ENCODE assay signal across 9 cellular contexts in the genomic region with DNA sequence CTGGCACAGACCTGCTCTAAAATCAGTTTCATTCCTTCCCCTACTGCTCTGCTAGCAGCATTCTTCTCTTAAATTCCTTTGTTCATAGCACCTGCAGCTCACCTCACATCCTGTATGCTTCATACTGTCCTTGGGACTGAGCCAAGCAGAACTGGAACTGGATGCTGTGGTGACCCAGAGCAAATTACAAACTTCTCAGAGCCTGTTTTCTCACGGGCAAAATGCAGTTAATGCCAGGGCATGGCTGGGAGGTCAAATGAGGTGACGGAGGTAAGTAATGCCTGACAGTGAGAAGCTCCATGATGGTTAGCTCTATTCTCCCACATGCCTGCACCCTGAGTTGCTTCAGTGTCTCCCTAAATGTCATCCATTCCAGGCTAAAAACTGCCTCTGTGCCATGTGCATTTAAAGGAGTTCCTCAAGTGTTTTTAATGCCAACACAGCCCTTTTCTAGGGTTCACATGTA. TPM values are rescaled to one million over a fixed set of nuclear protein-coding genes. Genes with fewer than 3 reads are reported as not detected.
DNase-seq lines count a peak whose midpoint lies in the region; ATAC-seq and TF ChIP-seq lines count a peak whose summit lies in the region.
"Had no signal": no experiment of that assay in that cellular context is flagged by ENCODE, and none has a peak within 500 bp of the region (broad histone marks: within the 10 kb centered on the region; RNA-seq: fewer than 3 reads in every experiment).

No MANE protein-coding gene starts in this region.

- no peak overlapping the region for H2AFZ ChIP-seq in PC-9
- H2AFZ ChIP-seq in GM23248, result no peak overlapping the region

- WGBS in GM23248 (ENCODE audit: low coverage in 1 of 2, low lambda C conversion rate in 2 of 2, missing lambda C conversion rate in 2 of 2), 2 experiments, result 79 to 82% methylated on average over 2 of the region's 2 CpGs

- H3K27ac ChIP-seq in PC-9, result no peak overlapping the region
- H3K27ac ChIP-seq in GM23248, result no peak overlapping the region

- in situ Hi-C loops in GM23248 (cut with MboI), result no loop called here

- peaks cover 17% of the 10 kb centered on the region for H3K36me3 Mint-ChIP-seq in activated CD8-positive, alpha-beta memory T cell treated with anti-CD3 and anti-CD28 coated beads, Interleukin-2, amount 10 ng/mL, durations not matched to agents 7 days and 5 days
- peaks cover 96% of the 10 kb centered on the region for H3K36me3 Mint-ChIP-seq in stimulated activated effector memory CD8-positive, alpha-beta T cell treated with anti-CD3 and anti-CD28 coated beads, Interleukin-12 subunit alpha, Interleukin-12 subunit beta, amount 100 ng/mL, for 72 hours

- H3F3A ChIP-seq in PC-9 (ENCODE audit: insufficient read depth, low read depth), result no peaks in the 10 kb centered on the region
- no peaks in the 10 kb centered on the region for H3F3A ChIP-seq in GM23248 (ENCODE audit: insufficient read depth)

- no peaks in the 10 kb centered on the region for H3K4me1 ChIP-seq in PC-9 (replicated peaks; ENCODE audit: insufficient read depth)
- H3K4me1 ChIP-seq in GM23248 (ENCODE audit: insufficient read depth), result no peaks in the 10 kb centered on the region

- H3K36me3 ChIP-seq in PC-9 (ENCODE audit: low read depth) (no peaks in the 10 kb centered on the region), MG63 (peaks cover 21% of the 10 kb centered on the region), GM23248 (ENCODE audit: low read depth) (peaks cover 22% of the 10 kb centered on the region)

- no peaks in the 10 kb centered on the region for H3K27me3 ChIP-seq in PC-9 (ENCODE audit: insufficient read depth, low read depth)
- no peaks in the 10 kb centered on the region for H3K27me3 ChIP-seq in MG63
- H3K27me3 ChIP-seq in GM23248 (replicated peaks; ENCODE audit: insufficient read depth), result no peaks in the 10 kb centered on the region

- H3K4me3 ChIP-seq in PC-9 (no peak overlapping the region), MG63 (no peak overlapping the region), GM23248 (no peak overlapping the region)

- no peak overlapping the region for H3K4me3 Mint-ChIP-seq in activated CD8-positive, alpha-beta memory T cell treated with anti-CD3 and anti-CD28 coated beads, Interleukin-2, amount 10 ng/mL, durations not matched to agents 7 days and 5 days
- no peak overlapping the region for H3K4me3 Mint-ChIP-seq in stimulated activated effector memory CD8-positive, alpha-beta T cell treated with anti-CD3 and anti-CD28 coated beads, Interleukin-12 subunit alpha, Interleukin-12 subunit beta, amount 100 ng/mL, for 72 hours

- no peak overlapping the region for H3K4me2 ChIP-seq in PC-9
- H3K4me2 ChIP-seq in GM23248 (ENCODE audit: unreplicated experiment), result no peak overlapping the region

- CTCF ChIA-PET in activated CD8-positive, alpha-beta memory T cell treated with anti-CD3 and anti-CD28 coated beads, Interleukin-2, amount 10 ng/mL, durations not matched to agents 7 days and 5 days (lab: Charles Lee), result interaction anchor here (1.3 kb wide), 1 partner anchor 22 kb away, joined by 4 read pairs; no protein-coding TSS in a partner anchor
- CTCF ChIA-PET in PC-9 (lab: Charles Lee), result no interaction called here

- no peaks in the 10 kb centered on the region for H3K27me3 Mint-ChIP-seq in activated CD8-positive, alpha-beta memory T cell treated with anti-CD3 and anti-CD28 coated beads, Interleukin-2, amount 10 ng/mL, durations not matched to agents 7 days and 5 days

- no peaks in the 10 kb centered on the region for H3K9me3 ChIP-seq in PC-9 (ENCODE audit: insufficient read depth, low read depth)
- no peaks in the 10 kb centered on the region for H3K9me3 ChIP-seq in MG63
- H3K9me3 ChIP-seq in GM23248 (ENCODE audit: low read depth), result no peaks in the 10 kb centered on the region

- no TSS peak for BruUV-seq in PC-9 (replicated peaks; lab: Mats Ljungman, UMichigan)

- no peaks in the 10 kb centered on the region for H3K9me3 Mint-ChIP-seq in activated CD8-positive, alpha-beta memory T cell treated with anti-CD3 and anti-CD28 coated beads, Interleukin-2, amount 10 ng/mL, durations not matched to agents 7 days and 5 days (ENCODE audit: low read depth)
- no peaks in the 10 kb centered on the region for H3K9me3 Mint-ChIP-seq in stimulated activated effector memory CD8-positive, alpha-beta T cell treated with anti-CD3 and anti-CD28 coated beads, Interleukin-12 subunit alpha, Interleukin-12 subunit beta, amount 100 ng/mL, for 72 hours

- no peak for ATAC-seq in activated CD8-positive, alpha-beta memory T cell treated with anti-CD3 and anti-CD28 coated beads, Interleukin-2, amount 10 ng/mL, durations not matched to agents 7 days and 5 days
- peak; percentile 82 for ATAC-seq in HG02884 (IDR thresholded peaks at IDR 0.05; ENCODE audit: unreplicated experiment)
- no peak for ATAC-seq in stimulated activated effector memory CD8-positive, alpha-beta T cell treated with anti-CD3 and anti-CD28 coated beads, Interleukin-12 subunit alpha, Interleukin-12 subunit beta, amount 100 ng/mL, for 72 hours

- H3K79me2 ChIP-seq in PC-9 (ENCODE audit: low read depth) (no peaks in the 10 kb centered on the region), GM23248 (ENCODE audit: insufficient read depth) (no peaks in the 10 kb centered on the region)

- POLR2A ChIA-PET in PC-9 (lab: Charles Lee; ENCODE audit: unreplicated experiment), result interaction anchor here (0.5 to 1.2 kb wide), 3 partner anchors 30 to 246 kb away, joined by 5 to 6 read pairs (median 6); a partner anchor contains a TSS

- H3K9me2 ChIP-seq in PC-9 (ENCODE audit: insufficient read depth), result no peaks in the 10 kb centered on the region
- no peaks in the 10 kb centered on the region for H3K9me2 ChIP-seq in GM23248 (ENCODE audit: insufficient read depth)

- no peak for DNase-seq in activated CD8-positive, alpha-beta memory T cell treated with anti-CD3 and anti-CD28 coated beads, Interleukin-2, amount 10 ng/mL, durations not matched to agents 7 days and 5 days
- DNase-seq in activated CD8-positive, alpha-beta memory T cell treated with anti-CD3 and anti-CD28 coated beads, Interleukin-2, amount 50 U/mL, for 48 hours, result no peak
- DNase-seq in PC-9 (peak; percentile 31 to 38), MG63 (no peak), GM23248 (no peak), NOMO-1 treated with DMSO at 0.1 percent for 48 hours (lab: John Stamatoyannopoulos, UW; ENCODE audit: unreplicated experiment) (no peak)
- DNase-seq in stimulated activated effector memory CD8-positive, alpha-beta T cell treated with anti-CD3 and anti-CD28 coated beads, Interleukin-12 subunit alpha, Interleukin-12 subunit beta, amount 100 ng/mL, for 72 hours (ENCODE audit: low spot score in 2 of 2), result no peak
- DNase-seq: NCI-H526 treated with DMSO at 0.1 percent for 48 hours had no signal

- H4K20me1 ChIP-seq in PC-9 (ENCODE audit: insufficient read depth), result no peaks in the 10 kb centered on the region
- no peaks in the 10 kb centered on the region for H4K20me1 ChIP-seq in GM23248 (ENCODE audit: insufficient read depth)

- intact Hi-C loops in PC-9 (cut with micrococcal nuclease; ENCODE audit: unreplicated experiment), result no loop called here

- peak overlapping the region; percentile 14 for H3K27ac Mint-ChIP-seq in activated CD8-positive, alpha-beta memory T cell treated with anti-CD3 and anti-CD28 coated beads, Interleukin-2, amount 10 ng/mL, durations not matched to agents 7 days and 5 days
- peak overlapping the region; percentile 71 for H3K27ac Mint-ChIP-seq in stimulated activated effector memory CD8-positive, alpha-beta T cell treated with anti-CD3 and anti-CD28 coated beads, Interleukin-12 subunit alpha, Interleukin-12 subunit beta, amount 100 ng/mL, for 72 hours

- H3K4me1 Mint-ChIP-seq in activated CD8-positive, alpha-beta memory T cell treated with anti-CD3 and anti-CD28 coated beads, Interleukin-2, amount 10 ng/mL, durations not matched to agents 7 days and 5 days, result peaks cover 4% of the 10 kb centered on the region
- H3K4me1 Mint-ChIP-seq in stimulated activated effector memory CD8-positive, alpha-beta T cell treated with anti-CD3 and anti-CD28 coated beads, Interleukin-12 subunit alpha, Interleukin-12 subunit beta, amount 100 ng/mL, for 72 hours, result no peaks in the 10 kb centered on the region

- H3K9ac ChIP-seq in GM23248, result no peak overlapping the region

- TF ChIP-seq CTCF in PC-9 (conservative IDR thresholded peaks at IDR 0.05), result no peak

RNA-seq across cellular contexts. Expression of a gene that starts 29.7 kb away (rescaled TPM):
- 10 to 100 TPM; 26.6 to 28.6 TPM for total RNA-seq in activated CD8-positive, alpha-beta memory T cell treated with anti-CD3 and anti-CD28 coated beads, Interleukin-2, amount 10 ng/mL, durations not matched to agents 7 days and 5 days
- 12.7 and 14.3 TPM in 2 replicates for total RNA-seq in PC-9 (2021)
- total RNA-seq in MG63 (2014; rRNA removed; shearing (Covaris generic); ENCODE audit: low replicate concordance), result 5.4 and 16.7 TPM in 2 replicates
- 23.2 and 25.5 TPM in 2 replicates for total RNA-seq in GM23248 (2014; rRNA removed; shearing (Covaris generic))
- polyA plus RNA-seq in GM23248 (2016; fragmentation: Nextera tagmentation; extraction: Ambion mirVana), result 15.5 and 15.7 TPM in 2 replicates

Comparison
In these comparisons a context has a peak if more than half of its experiments do, and no peak if none do; other contexts are left out.
1. DNase-seq: peak in PC-9 (2 of 2); none in activated CD8-positive, alpha-beta memory T cell treated with anti-CD3 and anti-CD28 coated beads, Interleukin-2, amount 10 ng/mL, durations not matched to agents 7 days and 5 days (single experiment), activated CD8-positive, alpha-beta memory T cell treated with anti-CD3 and anti-CD28 coated beads, Interleukin-2, amount 50 U/mL, for 48 hours (single experiment), stimulated activated effector memory CD8-positive, alpha-beta T cell treated with anti-CD3 and anti-CD28 coated beads, Interleukin-12 subunit alpha, Interleukin-12 subunit beta, amount 100 ng/mL, for 72 hours (0 of 2), MG63 (single experiment), GM23248 (single experiment) and NOMO-1 treated with DMSO at 0.1 percent for 48 hours (single experiment).